In genomic region chr17:39980402-39981206, GRCh38 we compare ENCODE assay signal across 8 cellular contexts. TPM values are rescaled to one million over a fixed set of nuclear protein-coding genes. Genes with fewer than 3 reads are reported as not detected.
DNase-seq lines count a peak whose midpoint lies in the region; ATAC-seq and TF ChIP-seq lines count a peak whose summit lies in the region.

PSMD3 (plus strand) TSS chr17:39980807; CDS start chr17:39980971, 164 bp downstream.

- H3K4me1 ChIP-seq in lung (ENCODE audit: control insufficient read depth in 2 of 2, insufficient read depth in 2 of 2, low read length in 2 of 2), result peaks cover 0 to 5% of the 10 kb centered on the region in 2 donors

- H3K36me3 ChIP-seq in lung (ENCODE audit: control insufficient read depth in 2 of 2, insufficient read depth in 2 of 2, low read length in 2 of 2), result peaks cover 12 to 14% of the 10 kb centered on the region in 2 donors

- H3K4me3 ChIP-seq in lung, result peak within 1 kb of the TSS; percentile 100

- TF ChIP-seq CTCF in GM20000 (IDR thresholded peaks at IDR 0.05; ENCODE audit: extremely low read depth, missing control alignments) (peak; percentile 57), lung (IDR thresholded peaks at IDR 0.05; ENCODE audit: control extremely low read depth, extremely low read depth) (peak; percentile 82)

- peak; percentile 95 for ATAC-seq in lung (ENCODE audit: insufficient read depth, low FRiP score)

- DNase-seq in COR-L47 (lab: John Stamatoyannopoulos, UW) (peak; percentile 99), GM20000 (ENCODE audit: low spot score) (peak; percentile 96), HT-29 (ENCODE audit: low spot score) (peak; percentile 100), lung (ENCODE audit: low spot score) (peak; percentile 97)
- DNase-seq in NK-92 treated with Interleukin-12 subunit alpha and Interleukin-12 subunit beta, amount 100 ng/mL, for 24 hours (lab: John Stamatoyannopoulos, UW), result peak; percentile 96
- DNase-seq in activated CD8-positive, alpha-beta memory T cell treated with anti-CD3 and anti-CD28 coated beads for 24 hours, result peak; percentile 98
- peak; percentile 98 for DNase-seq in effector CD4-positive, alpha-beta T cell
- peak; percentile 90 to 96 (median 95) for DNase-seq in stimulated activated CD4-positive, alpha-beta T cell treated with anti-CD3 and anti-CD28 coated beads, TNF-alpha, amount 100 ng/mL, for 4 hours (ENCODE audit: low read depth in 3 of 3)

- H3K9me3 ChIP-seq in lung (ENCODE audit: control insufficient read depth in 2 of 2, insufficient read depth in 1 of 2, low read length in 1 of 2), result no peaks in the 10 kb centered on the region

- WGBS in lung, 2 donors, result 0% methylated on average over 79 to 82 of the region's 82 CpGs

- H3K27me3 ChIP-seq in lung (ENCODE audit: control insufficient read depth, insufficient read depth), result no peaks in the 10 kb centered on the region

- peak within 1 kb of the TSS; percentile 98 to 99 for H3K27ac ChIP-seq in lung (ENCODE audit: low read depth in 1 of 2, low read length in 1 of 2)

RNA-seq across cellular contexts. Expression of gene PSMD3, which starts in this region (rescaled TPM):
- 236 and 240 TPM in 2 replicates for total RNA-seq in HT-29 (2014; rRNA removed; shearing (Covaris generic))
- total RNA-seq in lung, result 10 to 100 TPM; 56.2 to 99.2 TPM
- 100 to 1,000 TPM in 1 of 2 donors, 10 to 100 TPM in 1; 70.4 to 105 TPM for polyA plus RNA-seq in lung

Comparison
In these comparisons a context has a peak if more than half of its experiments do, and no peak if none do; other contexts are left out.
1. Peak in every context shown above with its lines: DNase-seq, ATAC-seq, H3K4me3 ChIP-seq and H3K27ac ChIP-seq.